Comparison of ENCODE assay signal across 1 cellular context in genomic region chr1:181088079-181089016, GRCh38.
TF ChIP-seq lines count a peak whose summit lies in the region.

IER5 (plus strand) TSS chr1:181088700; CDS start chr1:181088903, 203 bp downstream.

TF ChIP-seq in HepG2, 621 proteins besides CTCF, POLR2A, EP300 and RAD21 (continued from another document and continues in another):
- TF ChIP-seq ARID3A (IDR thresholded peaks at IDR 0.05; ENCODE audit: low read depth, low read length) (no peak), ZNF3 (CRISPR knock-in tag; IDR thresholded peaks at IDR 0.05) (no peak), HDAC2 (CRISPR knock-in tag; IDR thresholded peaks at IDR 0.05) (peak; percentile 66), ZBTB33 (CRISPR knock-in tag; IDR thresholded peaks at IDR 0.05) (no peak), BCLAF1 (IDR thresholded peaks at IDR 0.05) (no peak), NR1H2 (CRISPR knock-in tag; IDR thresholded peaks at IDR 0.05; ENCODE audit: borderline replicate concordance, low read depth) (no peak; the same call in 1 of the 2 replicates), ZNF12 (CRISPR knock-in tag; IDR thresholded peaks at IDR 0.05) (no peak), FIP1L1 (IDR thresholded peaks at IDR 0.05; ENCODE audit: borderline replicate concordance, insufficient read depth, low read depth, low read length) (no peak), ZNF687 (CRISPR knock-in tag; IDR thresholded peaks at IDR 0.05) (peak; percentile 91), ZNF382 (CRISPR knock-in tag; IDR thresholded peaks at IDR 0.05; ENCODE audit: borderline replicate concordance) (no peak), KLF6 (CRISPR knock-in tag; IDR thresholded peaks at IDR 0.05) (peak; percentile 96), ZNF501 (CRISPR knock-in tag; IDR thresholded peaks at IDR 0.05) (peak; percentile 97), FOXP1 (IDR thresholded peaks at IDR 0.05) (no peak), FOXP1 (CRISPR knock-in tag; IDR thresholded peaks at IDR 0.05) (no peak), ONECUT2 (CRISPR knock-in tag; IDR thresholded peaks at IDR 0.05) (peak; percentile 24; the same call in 1 of the 2 replicates), ZNF512B (CRISPR knock-in tag; IDR thresholded peaks at IDR 0.05; ENCODE audit: borderline replicate concordance) (no peak), ZBTB25 (CRISPR knock-in tag; IDR thresholded peaks at IDR 0.05) (0 out of 2 replicates have a peak, but pooled peaks have one; percentile 34), ZNF260 (CRISPR knock-in tag; IDR thresholded peaks at IDR 0.05; ENCODE audit: borderline replicate concordance, low read depth) (no peak), MXD1 (CRISPR knock-in tag; IDR thresholded peaks at IDR 0.05) (no peak; the same call in 1 of the 2 replicates), SMYD3 (CRISPR knock-in tag; IDR thresholded peaks at IDR 0.05) (no peak), ATM (IDR thresholded peaks at IDR 0.05; ENCODE audit: borderline replicate concordance) (no peak), NR2C2 (CRISPR knock-in tag; IDR thresholded peaks at IDR 0.05; ENCODE audit: borderline replicate concordance) (peak; percentile 25; the same call in 1 of the 2 replicates), PRDM15 (CRISPR knock-in tag; IDR thresholded peaks at IDR 0.05) (no peak; the same call in 1 of the 2 replicates), TEAD3 (CRISPR knock-in tag; optimal IDR thresholded peaks at IDR 0.05; ENCODE audit: borderline replicate concordance) (no peak), ZNF749 (CRISPR knock-in tag; IDR thresholded peaks at IDR 0.05; ENCODE audit: borderline replicate concordance) (peak; percentile 94), ZNF577 (CRISPR knock-in tag; IDR thresholded peaks at IDR 0.05; ENCODE audit: borderline replicate concordance, low read depth) (no peak), ZNF605 (CRISPR knock-in tag; IDR thresholded peaks at IDR 0.05) (no peak), ZNF615 (CRISPR knock-in tag; IDR thresholded peaks at IDR 0.05; ENCODE audit: borderline replicate concordance) (no peak), IKZF5 (CRISPR knock-in tag; IDR thresholded peaks at IDR 0.05) (peak; percentile 84), ELF3 (CRISPR knock-in tag; IDR thresholded peaks at IDR 0.05) (peak; percentile 75; the same call in 1 of the 2 replicates), ZSCAN25 (CRISPR knock-in tag; IDR thresholded peaks at IDR 0.05) (peak; percentile 11; the same call in 1 of the 2 replicates), TARDBP (CRISPR knock-in tag; IDR thresholded peaks at IDR 0.05) (peak; percentile 58; the same call in 1 of the 2 replicates), ZNF569 (CRISPR knock-in tag; IDR thresholded peaks at IDR 0.05; ENCODE audit: borderline replicate concordance) (no peak)
